9 cellular contexts compared by ENCODE assay signal in the genomic region with DNA sequence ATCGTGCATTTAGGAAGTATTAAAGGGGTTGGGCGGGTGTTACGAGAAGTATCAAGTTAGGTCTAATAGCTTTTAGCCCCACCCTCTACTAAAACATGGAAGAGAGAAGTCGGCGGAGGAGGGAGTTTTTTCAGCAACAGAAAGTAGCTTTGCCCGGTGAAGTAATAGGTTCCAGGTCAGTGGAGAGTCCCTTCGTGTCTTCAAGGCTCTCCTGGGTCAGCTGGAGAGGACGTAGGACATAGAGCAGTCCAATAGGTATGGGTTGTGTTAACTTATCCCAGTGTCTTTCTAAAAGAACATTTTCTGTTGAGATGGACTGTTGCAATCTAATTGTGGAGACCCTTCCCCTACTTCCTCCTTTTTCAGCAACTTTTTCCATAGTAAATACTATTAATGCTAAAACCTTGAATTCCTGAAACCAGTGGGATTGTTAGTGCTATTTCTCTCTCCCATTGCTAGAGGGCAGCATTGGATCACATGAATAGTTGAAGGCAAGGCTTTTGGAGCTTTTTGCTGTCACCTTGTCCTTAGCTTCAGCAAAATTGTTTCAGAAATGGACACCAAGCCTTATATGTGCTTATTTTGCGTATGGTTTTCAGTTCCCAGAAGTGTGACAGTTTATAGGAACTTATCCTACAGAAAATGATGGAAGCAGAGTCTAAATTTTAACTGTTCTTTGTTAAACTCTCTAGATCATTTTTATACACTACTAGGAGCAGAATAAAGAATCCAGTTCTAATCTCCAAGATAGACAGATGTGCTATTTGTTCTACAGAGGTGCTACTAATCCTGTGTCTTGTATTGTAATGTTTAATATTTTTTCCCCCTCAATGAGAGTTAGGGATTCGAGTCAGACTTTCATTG. TPM values are rescaled to one million over a fixed set of nuclear protein-coding genes. Genes with fewer than 3 reads are reported as not detected.
A peak's percentile ranks its signal among the peaks of the same experiment; 100 is the strongest.
DNase-seq lines count a peak whose midpoint lies in the region; ATAC-seq and TF ChIP-seq lines count a peak whose summit lies in the region.
"Had no signal": no experiment of that assay in that cellular context is flagged by ENCODE, and none has a peak within 500 bp of the region (broad histone marks: within the 10 kb centered on the region; RNA-seq: fewer than 3 reads in every experiment).

No MANE protein-coding gene starts in this region.

- ATAC-seq in heart right ventricle: no peak
- no peak for ATAC-seq in left ventricle myocardium superior
- ATAC-seq in thoracic aorta (ENCODE audit: insufficient number of reproducible peaks, low FRiP score, low read depth): no peak

- H3K36me3 ChIP-seq in heart right ventricle (peaks cover 0 to 48% (median 6%) of the 10 kb centered on the region in 9 donors), iPS DF 6.9 (ENCODE audit: control insufficient read depth, insufficient read depth, low read length) (peaks cover 4% of the 10 kb centered on the region; the same call in 1 of the 2 replicates), thoracic aorta (no peaks in the 10 kb centered on the region)

- intact Hi-C loops in heart right ventricle (cut with DNase I): loop anchor here in 4 of 10 donors (5.0 to 10.0 kb wide), 3 partner anchors 236 to 809 kb away; no protein-coding TSS in a partner anchor
- intact Hi-C loops in left ventricle myocardium superior (cut with micrococcal nuclease): no loop called here

- H3K4me1 ChIP-seq in heart right ventricle (no peaks in the 10 kb centered on the region), iPS DF 6.9 (ENCODE audit: control insufficient read depth, insufficient read depth, low read length) (peaks cover 2% of the 10 kb centered on the region; the same call in 1 of the 2 replicates), thoracic aorta (ENCODE audit: control insufficient read depth in 1 of 2, low read depth in 2 of 2) (no peaks in the 10 kb centered on the region)
- H3K4me1 ChIP-seq: upper lobe of left lung had no signal

- TF ChIP-seq CTCF in heart right ventricle (IDR thresholded peaks at IDR 0.05) (peak; percentile 23 to 74 (median 60)), WI38 (IDR thresholded peaks at IDR 0.05; ENCODE audit: low read depth, low read length) (peak; percentile 58), thoracic aorta (IDR thresholded peaks at IDR 0.05) (peak; percentile 63)

- H3K4me3 ChIP-seq in heart right ventricle (no peak overlapping the region), WI38 (ENCODE audit: low read depth, low read length) (no peak overlapping the region), iPS DF 6.9 (ENCODE audit: low read length) (no peak overlapping the region), thoracic aorta (no peak overlapping the region)
- H3K4me3 ChIP-seq: upper lobe of left lung had no signal

- no peak overlapping the region for H3K27ac ChIP-seq in heart right ventricle
- H3K27ac ChIP-seq in iPS DF 6.9 (ENCODE audit: low read length): no peak overlapping the region
- H3K27ac ChIP-seq in thoracic aorta: no peak overlapping the region
- H3K27ac ChIP-seq: upper lobe of left lung had no signal

- WGBS in heart right ventricle, 2 donors: 65 to 77% methylated on average over 10 of the region's 10 CpGs
- no CpG with 5 or more reads among the region's 10 CpGs for WGBS in iPS DF 6.9 (ENCODE audit: insufficient coverage, insufficient read length)

- H3K27me3 ChIP-seq in heart right ventricle (no peaks in the 10 kb centered on the region), iPS DF 6.9 (ENCODE audit: control insufficient read depth, insufficient read depth, low read length) (no peaks in the 10 kb centered on the region), thoracic aorta (replicated peaks; ENCODE audit: insufficient read depth) (no peaks in the 10 kb centered on the region)
- H3K27me3 ChIP-seq: upper lobe of left lung had no signal

- DNase-seq in heart right ventricle: no peak
- DNase-seq in left ventricle myocardium superior: no peak
- DNase-seq in NCI-H1417 treated with DMSO at 0.1 percent for 48 hours (lab: John Stamatoyannopoulos, UW): peak; percentile 18
- peak; percentile 50 for DNase-seq in iPS DF 6.9 (ENCODE audit: low read depth, low spot score)
- no peak for DNase-seq in thoracic aorta (ENCODE audit: low spot score)
- DNase-seq in NCI-H187 treated with DMSO at 0.1 percent for 48 hours (lab: John Stamatoyannopoulos, UW): no peak
- DNase-seq in activated T-cell treated with anti-CD3 and anti-CD28 coated beads, Interleukin-2, amount 50 U/mL, for 1 hour: no peak
- DNase-seq: upper lobe of left lung had no signal

- peaks cover 0 to 3% (median 0%) of the 10 kb centered on the region in 11 donors for H3K9me3 ChIP-seq in heart right ventricle
- no peaks in the 10 kb centered on the region for H3K9me3 ChIP-seq in iPS DF 6.9 (ENCODE audit: control insufficient read depth, insufficient read depth, low read length)
- H3K9me3 ChIP-seq in thoracic aorta: no peaks in the 10 kb centered on the region
- H3K9me3 ChIP-seq: upper lobe of left lung had no signal

RNA-seq across cellular contexts. Expression of a gene that starts 38.4 kb away (rescaled TPM):
- 10 to 100 TPM in 2 of 10 donors, 1 to 10 TPM in 8; 4.8 to 13.4 (median 8.0) TPM for total RNA-seq in heart right ventricle
- polyA plus RNA-seq in heart right ventricle: 10 to 100 TPM in 1 of 2 donors, 1 to 10 TPM in 1; 9.7 to 12.0 TPM
- 7.3 TPM for total RNA-seq in left ventricle myocardium superior
- total RNA-seq in thoracic aorta: 10 to 100 TPM; 14.5 to 27.4 TPM

RNA-seq across cellular contexts. Expression of a gene that starts 38.9 kb away (rescaled TPM):
- 1 to 10 TPM; 4.7 to 8.4 (median 6.9) TPM for total RNA-seq in heart right ventricle
- 10 to 100 TPM in 1 of 2 donors, 1 to 10 TPM in 1; 1.8 to 11.4 TPM for polyA plus RNA-seq in heart right ventricle
- 6.6 TPM for total RNA-seq in left ventricle myocardium superior
- total RNA-seq in thoracic aorta: 10 to 100 TPM in 1 of 2 donors, 1 to 10 TPM in 1; 6.9 to 18.3 TPM

Comparison
In these comparisons a context has a peak if more than half of its experiments do, and no peak if none do; other contexts are left out.
1. DNase-seq: peak in NCI-H1417 treated with DMSO at 0.1 percent for 48 hours (single experiment) and iPS DF 6.9 (single experiment); none in heart right ventricle (0 of 2), left ventricle myocardium superior (single experiment), thoracic aorta (single experiment), NCI-H187 treated with DMSO at 0.1 percent for 48 hours (single experiment) and activated T-cell treated with anti-CD3 and anti-CD28 coated beads, Interleukin-2, amount 50 U/mL, for 1 hour (single experiment).
2. Peak in every context shown above with its lines, with median percentiles within 50 percentile points of each other: CTCF ChIP-seq.